Comparison of ENCODE assay signal across 2 cellular contexts in the genomic region with DNA sequence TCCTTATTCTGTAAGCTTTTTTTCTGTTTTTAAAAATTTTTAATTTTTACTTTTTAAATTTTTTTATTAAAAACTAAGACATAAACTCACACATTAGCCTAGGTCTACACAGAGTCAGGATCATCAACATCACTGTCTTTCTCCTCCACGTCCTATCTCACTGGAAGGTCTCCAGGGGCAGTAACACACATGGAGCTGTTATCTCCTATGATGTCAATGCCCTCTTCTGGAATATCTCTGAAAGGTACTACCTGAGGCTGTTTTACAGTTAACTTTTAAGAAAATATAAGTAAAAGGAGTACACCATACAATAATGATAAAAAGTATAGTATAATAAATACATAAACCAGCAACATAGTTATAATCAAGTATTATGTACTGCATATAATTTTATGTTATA.
TF ChIP-seq lines count a peak whose summit lies in the region.

No MANE protein-coding gene starts in this region.

TF ChIP-seq in IMR-90, 13 proteins besides CTCF, POLR2A, EP300 and RAD21:
- no peak for TF ChIP-seq MAZ (IDR thresholded peaks at IDR 0.05; ENCODE audit: borderline replicate concordance, low read depth, low read length)
- no peak for TF ChIP-seq NFE2L2 (IDR thresholded peaks at IDR 0.05; ENCODE audit: low read depth, low read length)
- TF ChIP-seq FOS (IDR thresholded peaks at IDR 0.05; ENCODE audit: low read depth, low read length): no peak
- TF ChIP-seq MXI1 (IDR thresholded peaks at IDR 0.05; ENCODE audit: borderline replicate concordance, low read depth, low read length): no peak
- TF ChIP-seq CHD1 (IDR thresholded peaks at IDR 0.05; ENCODE audit: low read depth, low read length): no peak
- TF ChIP-seq MAFK (IDR thresholded peaks at IDR 0.05; ENCODE audit: low read depth, low read length): no peak
- TF ChIP-seq BHLHE40 (IDR thresholded peaks at IDR 0.05; ENCODE audit: low read depth, low read length): no peak
- TF ChIP-seq, protein P1, sequence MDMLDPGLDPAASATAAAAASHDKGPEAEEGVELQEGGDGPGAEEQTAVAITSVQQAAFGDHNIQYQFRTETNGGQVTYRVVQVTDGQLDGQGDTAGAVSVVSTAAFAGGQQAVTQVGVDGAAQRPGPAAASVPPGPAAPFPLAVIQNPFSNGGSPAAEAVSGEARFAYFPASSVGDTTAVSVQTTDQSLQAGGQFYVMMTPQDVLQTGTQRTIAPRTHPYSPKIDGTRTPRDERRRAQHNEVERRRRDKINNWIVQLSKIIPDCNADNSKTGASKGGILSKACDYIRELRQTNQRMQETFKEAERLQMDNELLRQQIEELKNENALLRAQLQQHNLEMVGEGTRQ (IDR thresholded peaks at IDR 0.05; ENCODE audit: low read depth, low read length): no peak
- no peak for TF ChIP-seq RCOR1 (IDR thresholded peaks at IDR 0.05; ENCODE audit: insufficient replicate concordance, low read length)
- TF ChIP-seq RFX5 (IDR thresholded peaks at IDR 0.05; ENCODE audit: low read depth, low read length): no peak
- TF ChIP-seq, protein P2, sequence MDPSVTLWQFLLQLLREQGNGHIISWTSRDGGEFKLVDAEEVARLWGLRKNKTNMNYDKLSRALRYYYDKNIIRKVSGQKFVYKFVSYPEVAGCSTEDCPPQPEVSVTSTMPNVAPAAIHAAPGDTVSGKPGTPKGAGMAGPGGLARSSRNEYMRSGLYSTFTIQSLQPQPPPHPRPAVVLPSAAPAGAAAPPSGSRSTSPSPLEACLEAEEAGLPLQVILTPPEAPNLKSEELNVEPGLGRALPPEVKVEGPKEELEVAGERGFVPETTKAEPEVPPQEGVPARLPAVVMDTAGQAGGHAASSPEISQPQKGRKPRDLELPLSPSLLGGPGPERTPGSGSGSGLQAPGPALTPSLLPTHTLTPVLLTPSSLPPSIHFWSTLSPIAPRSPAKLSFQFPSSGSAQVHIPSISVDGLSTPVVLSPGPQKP (IDR thresholded peaks at IDR 0.05; ENCODE audit: borderline replicate concordance, low read depth, low read length): no peak
- no peak for TF ChIP-seq SMC3 (IDR thresholded peaks at IDR 0.05; ENCODE audit: low read depth, low read length)
- TF ChIP-seq CEBPB (IDR thresholded peaks at IDR 0.05; ENCODE audit: low read depth, low read length): no peak

TF ChIP-seq in H1, 55 proteins besides CTCF, POLR2A, EP300 and RAD21:
- TF ChIP-seq ZNF274 (IDR thresholded peaks at IDR 0.05; ENCODE audit: borderline replicate concordance, extremely low read depth, low read length): no peak
- TF ChIP-seq POU5F1 (IDR thresholded peaks at IDR 0.05; ENCODE audit: low read depth, low read length): no peak
- TF ChIP-seq, protein P3, sequence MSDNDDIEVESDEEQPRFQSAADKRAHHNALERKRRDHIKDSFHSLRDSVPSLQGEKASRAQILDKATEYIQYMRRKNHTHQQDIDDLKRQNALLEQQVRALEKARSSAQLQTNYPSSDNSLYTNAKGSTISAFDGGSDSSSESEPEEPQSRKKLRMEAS (IDR thresholded peaks at IDR 0.05): no peak
- TF ChIP-seq SIRT6 (IDR thresholded peaks at IDR 0.05; ENCODE audit: low read length): no peak
- TF ChIP-seq CBX8 (IDR thresholded peaks at IDR 0.05; ENCODE audit: borderline replicate concordance, low read depth, low read length): no peak
- TF ChIP-seq CHD2 (IDR thresholded peaks at IDR 0.05; ENCODE audit: low read length): no peak
- TF ChIP-seq GTF2F1 (IDR thresholded peaks at IDR 0.05; ENCODE audit: borderline replicate concordance, low read depth, low read length): no peak
- TF ChIP-seq POLR2AphosphoS5 (IDR thresholded peaks at IDR 0.05; ENCODE audit: low read depth, low read length): no peak
- TF ChIP-seq KDM4A (IDR thresholded peaks at IDR 0.05; ENCODE audit: low read depth, low read length, severe bottlenecking): no peak
- no peak for TF ChIP-seq CREB1 (IDR thresholded peaks at IDR 0.05)
